ENCODE assay signal across 33 cellular contexts in genomic region chr7:68478326-68478725, GRCh38.
DNase-seq lines count a peak whose midpoint lies in the region; ATAC-seq, FAIRE-seq and TF ChIP-seq lines count a peak whose summit lies in the region.
"Had no signal": no experiment of that assay in that cellular context is flagged by ENCODE, and none has a peak within 500 bp of the region (broad histone marks: within the 10 kb centered on the region; RNA-seq: fewer than 3 reads in every experiment).

No MANE protein-coding gene starts in this region.

- H3K36me3 ChIP-seq in K562 (ENCODE audit: control insufficient read depth, insufficient read depth, low read length) = no peaks in the 10 kb centered on the region
- H3K36me3 ChIP-seq: BE2C; BLaER1; BLaER1 treated with 17β-estradiol and CSF1 and Interleukin-3, amounts not matched to agents 10 nM and 100 nM had no signal

- no peak for ATAC-seq in K562
- no peak for ATAC-seq in activated CD8-positive, alpha-beta T cell treated with anti-CD3 and anti-CD28 coated beads for 36 hours
- ATAC-seq: A549; CD8-positive, alpha-beta T cell had no signal

- in situ Hi-C loops in K562 (cut with MboI) = no loop called here

- peak overlapping the region; percentile 20 for H3K27ac Mint-ChIP-seq in chondrocyte (ENCODE audit: unreplicated experiment)
- H3K27ac Mint-ChIP-seq in activated CD8-positive, alpha-beta T cell treated with anti-CD3 and anti-CD28 coated beads for 36 hours = no peak overlapping the region
- H3K27ac Mint-ChIP-seq: B cell; CD14-positive monocyte; CD4-positive, alpha-beta memory T cell; CD4-positive, alpha-beta T cell; CD4-positive, CD25-positive, alpha-beta regulatory T cell; CD8-positive, alpha-beta memory T cell; CD8-positive, alpha-beta T cell had no signal

- POLR2A ChIA-PET in K562 (lab: Yijun Ruan, JAX) = no interaction called here
- POLR2A ChIA-PET in activated CD8-positive, alpha-beta T cell treated with anti-CD3 and anti-CD28 coated beads for 36 hours (lab: Charles Lee) = no interaction called here

- H3K27ac ChIP-seq in K562 (ENCODE audit: extremely low read depth, low read depth, low read length) = no peak overlapping the region
- H3K27ac ChIP-seq: 22Rv1; A549; BLaER1; BLaER1 treated with 17β-estradiol and CSF1 and Interleukin-3, amounts not matched to agents 10 nM and 100 nM; C4-2B had no signal

- H2AFZ ChIP-seq in K562 (ENCODE audit: low read depth, low read length) = no peak overlapping the region

- no peak overlapping the region for H3K9ac ChIP-seq in K562 (ENCODE audit: insufficient read depth in 1 of 2, low read depth in 2 of 2, low read length in 2 of 2)
- H3K9ac ChIP-seq: BLaER1; BLaER1 treated with 17β-estradiol and CSF1 and Interleukin-3, amounts not matched to agents 10 nM and 100 nM had no signal

- no peaks in the 10 kb centered on the region for H3K9me1 ChIP-seq in K562 (ENCODE audit: control insufficient read depth, insufficient read depth, low read length)

- no peaks in the 10 kb centered on the region for H4K20me1 ChIP-seq in K562 (replicated peaks; ENCODE audit: control insufficient read depth, insufficient read depth, low read length)
- H4K20me1 ChIP-seq: BLaER1; BLaER1 treated with 17β-estradiol and CSF1 and Interleukin-3, amounts not matched to agents 10 nM and 100 nM had no signal

- TF ChIP-seq CTCF in K562 (IDR thresholded peaks at IDR 0.05 in 2 of 3, conservative IDR thresholded peaks at IDR 0.05 in 1 of 3; ENCODE audit: insufficient read depth in 2 of 3, low read depth in 1 of 3, low read length in 3 of 3) (no peak), chondrocyte (IDR thresholded peaks at IDR 0.05) (no peak)
- no peak for TF ChIP-seq CTCF in activated CD8-positive, alpha-beta T cell treated with anti-CD3 and anti-CD28 coated beads for 36 hours (IDR thresholded peaks at IDR 0.05)

- no peaks in the 10 kb centered on the region for H3K9me3 Mint-ChIP-seq in chondrocyte (ENCODE audit: low read depth)
- peaks cover 7% of the 10 kb centered on the region for H3K9me3 Mint-ChIP-seq in activated CD8-positive, alpha-beta T cell treated with anti-CD3 and anti-CD28 coated beads for 36 hours

- H3K79me2 ChIP-seq in K562 (ENCODE audit: control insufficient read depth, insufficient read depth, low read length) = no peaks in the 10 kb centered on the region

- TF ChIP-seq RAD21 in K562 (CRISPR knock-in tag; conservative IDR thresholded peaks at IDR 0.05 in 1 of 2, IDR thresholded peaks at IDR 0.05 in 1 of 2) = no peak

- FAIRE-seq in K562 (lab: Jason Lieb, UNC) = no peak
- FAIRE-seq: A204.1, A549, D721Med had no signal

- H3K27me3 Mint-ChIP-seq in chondrocyte (ENCODE audit: low read depth) = peaks cover 16% of the 10 kb centered on the region
- H3K27me3 Mint-ChIP-seq in activated CD8-positive, alpha-beta T cell treated with anti-CD3 and anti-CD28 coated beads for 36 hours = no peaks in the 10 kb centered on the region
- H3K27me3 Mint-ChIP-seq: B cell; CD4-positive, alpha-beta memory T cell; CD4-positive, alpha-beta T cell; CD4-positive, CD25-positive, alpha-beta regulatory T cell had no signal

- CTCF ChIA-PET in K562 (lab: Yijun Ruan, JAX; ENCODE audit: low intra/inter-chr PET ratio) = no interaction called here
- CTCF ChIA-PET in activated CD8-positive, alpha-beta T cell treated with anti-CD3 and anti-CD28 coated beads for 36 hours (lab: Charles Lee) = no interaction called here

- no TSS peak for BruUV-seq in K562 (replicated peaks; lab: Mats Ljungman, UMichigan)

- TF ChIP-seq EP300 in K562 (IDR thresholded peaks at IDR 0.05; ENCODE audit: low read length) = no peak

- no peaks in the 10 kb centered on the region for H3K4me1 Mint-ChIP-seq in chondrocyte (ENCODE audit: low read depth)
- H3K4me1 Mint-ChIP-seq in activated CD8-positive, alpha-beta T cell treated with anti-CD3 and anti-CD28 coated beads for 36 hours (ENCODE audit: low read depth) = no peaks in the 10 kb centered on the region
- H3K4me1 Mint-ChIP-seq: B cell; CD14-positive monocyte; CD4-positive, alpha-beta memory T cell; CD4-positive, CD25-positive, alpha-beta regulatory T cell; CD8-positive, alpha-beta memory T cell had no signal

- no peak overlapping the region for H3K4me2 ChIP-seq in K562 (ENCODE audit: insufficient read depth, low read length)
- H3K4me2 ChIP-seq: A549; BLaER1; BLaER1 treated with 17β-estradiol and CSF1 and Interleukin-3, amounts not matched to agents 10 nM and 100 nM had no signal

- intact Hi-C loops in K562 (cut with micrococcal nuclease) = no loop called here
- intact Hi-C loops in activated CD8-positive, alpha-beta T cell treated with anti-CD3 and anti-CD28 coated beads for 36 hours (cut with micrococcal nuclease) = no loop called here

- H3K4me3 ChIP-seq in K562 = no peak overlapping the region
- H3K4me3 ChIP-seq: A549; BLaER1; BLaER1 treated with 17β-estradiol and CSF1 and Interleukin-3, amounts not matched to agents 10 nM and 100 nM had no signal

- no peak overlapping the region for H3K4me3 Mint-ChIP-seq in chondrocyte (ENCODE audit: unreplicated experiment)
- H3K4me3 Mint-ChIP-seq in activated CD8-positive, alpha-beta T cell treated with anti-CD3 and anti-CD28 coated beads for 36 hours = no peak overlapping the region
- H3K4me3 Mint-ChIP-seq: B cell; CD14-positive monocyte; CD4-positive, alpha-beta memory T cell; CD4-positive, alpha-beta T cell; CD4-positive, CD25-positive, alpha-beta regulatory T cell; CD8-positive, alpha-beta memory T cell; CD8-positive, alpha-beta T cell had no signal

- DNase-seq in K562 (ENCODE audit: extremely low read depth in 1 of 4, low spot score in 3 of 4) = no peak
- no peak for DNase-seq in chondrocyte (ENCODE audit: low spot score)
- no peak for DNase-seq in pons (ENCODE audit: low spot score)
- no peak for DNase-seq in activated CD8-positive, alpha-beta T cell treated with anti-CD3 and anti-CD28 coated beads for 36 hours
- DNase-seq: 8988T; ACHN; AML-193; BE2C; C1 segment of cervical spinal cord; Caco-2; Calu3; CD4-positive, alpha-beta memory T cell; CD4-positive, alpha-beta T cell; CD4-positive, CD25-positive, alpha-beta regulatory T cell; CD8-positive, alpha-beta memory T cell; CD8-positive, alpha-beta T cell; COR-L47; DMS 273 treated with DMSO at 0.1 percent for 48 hours; DMS153; DMS53; DMS79; DMS79 treated with DMSO at 0.1 percent for 48 hours; DND-41; EL had no signal

- no peaks in the 10 kb centered on the region for H3K4me1 ChIP-seq in K562 (replicated peaks in 1 of 2; ENCODE audit: control insufficient read depth in 2 of 2, insufficient read depth in 2 of 2, low read length in 2 of 2)
- H3K4me1 ChIP-seq: A549, BE2C, BLaER1, Caco-2 had no signal

- H3K9me3 ChIP-seq in K562 (replicated peaks; ENCODE audit: control insufficient read depth, insufficient read depth, low read depth, low read length) = no peaks in the 10 kb centered on the region
- H3K9me3 ChIP-seq: A549, BE2C, BLaER1, Caco-2 had no signal

- 0% methylated on average over 1 of the region's 1 CpG for WGBS in K562 (ENCODE audit: insufficient coverage, low coverage, missing lambda C conversion rate)

- no peaks in the 10 kb centered on the region for H3K36me3 Mint-ChIP-seq in chondrocyte (ENCODE audit: low read depth)
- no peaks in the 10 kb centered on the region for H3K36me3 Mint-ChIP-seq in activated CD8-positive, alpha-beta T cell treated with anti-CD3 and anti-CD28 coated beads for 36 hours (ENCODE audit: low read depth)
- H3K36me3 Mint-ChIP-seq: CD14-positive monocyte; CD4-positive, alpha-beta memory T cell; CD4-positive, CD25-positive, alpha-beta regulatory T cell; CD8-positive, alpha-beta memory T cell; CD8-positive, alpha-beta T cell had no signal

- no peak for TF ChIP-seq POLR2A in K562 (conservative IDR thresholded peaks at IDR 0.05)

- H3K27me3 ChIP-seq in K562 (ENCODE audit: control insufficient read depth in 2 of 2, insufficient read depth in 2 of 2, low read length in 2 of 2) = no peaks in the 10 kb centered on the region; a peak in 1 of 5 replicates
- H3K27me3 ChIP-seq: BE2C; BLaER1; BLaER1 treated with 17β-estradiol and CSF1 and Interleukin-3, amounts not matched to agents 10 nM and 100 nM had no signal

TF ChIP-seq in K562, 482 proteins besides CTCF, POLR2A, EP300 and RAD21:
- no peak for TF ChIP-seq BRCA1 (IDR thresholded peaks at IDR 0.05)
- TF ChIP-seq BRCA1 (CRISPR knock-in tag; IDR thresholded peaks at IDR 0.05) = no peak
- no peak for TF ChIP-seq PREB (CRISPR knock-in tag; IDR thresholded peaks at IDR 0.05)
- no peak for TF ChIP-seq MAFF (IDR thresholded peaks at IDR 0.05; ENCODE audit: low read length)
- TF ChIP-seq ZFP36 (IDR thresholded peaks at IDR 0.05; ENCODE audit: low read depth, low read length, partially characterized antibody) = peak; percentile 81
- peak; percentile 92 for TF ChIP-seq RBM25 (IDR thresholded peaks at IDR 0.05; ENCODE audit: low read depth, low read length, severe bottlenecking)
- TF ChIP-seq SMC3 (conservative IDR thresholded peaks at IDR 0.05; ENCODE audit: insufficient read depth, low read depth, low read length) = no peak
TF ChIP-seq in K562: peak in this region for 2.
